Comparison of ENCODE assay signal across 10 cellular contexts in the genomic region with DNA sequence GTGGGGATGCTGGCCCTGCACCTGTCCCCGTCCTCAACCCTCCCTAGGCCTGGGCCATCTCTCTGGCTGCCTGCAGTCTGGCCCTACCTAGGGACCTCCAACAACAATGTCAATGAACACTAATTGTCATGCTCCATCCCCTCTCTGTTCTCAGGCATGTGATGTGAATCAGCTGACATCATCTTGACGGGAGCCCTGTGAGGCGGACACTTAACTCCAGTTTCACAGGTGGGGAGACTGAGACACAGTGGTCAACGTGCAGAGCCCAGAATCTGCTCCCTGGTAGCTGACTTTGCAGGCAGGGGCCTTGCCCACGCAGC. TPM values are rescaled to one million over a fixed set of nuclear protein-coding genes. Genes with fewer than 3 reads are reported as not detected.
A peak's percentile ranks its signal among the peaks of the same experiment; 100 is the strongest.
DNase-seq lines count a peak whose midpoint lies in the region; ATAC-seq, FAIRE-seq and TF ChIP-seq lines count a peak whose summit lies in the region.
"Had no signal": no experiment of that assay in that cellular context is flagged by ENCODE, and none has a peak within 500 bp of the region (broad histone marks: within the 10 kb centered on the region; RNA-seq: fewer than 3 reads in every experiment).

No MANE protein-coding gene starts in this region.

- no peaks in the 10 kb centered on the region for H3K27me3 Mint-ChIP-seq in activated CD4-positive, alpha-beta T cell treated with anti-CD3 and anti-CD28 coated beads, Interleukin-2, amount 10 ng/mL, durations not matched to agents 7 days and 5 days

- in situ Hi-C loops in GM12878 (cut with MboI): no loop called here

- CTCF ChIA-PET in activated CD4-positive, alpha-beta T cell treated with anti-CD3 and anti-CD28 coated beads, Interleukin-2, amount 10 ng/mL, durations not matched to agents 7 days and 5 days (lab: Charles Lee): interaction anchor here (1.0 to 2.7 kb wide), 4 partner anchors 10 to 224 kb away, joined by 3 to 15 read pairs (median 4); no protein-coding TSS in a partner anchor
- CTCF ChIA-PET in GM12878 (lab: Yijun Ruan, JAX): interaction anchor here (0.8 to 1.1 kb wide), 4 partner anchors 21 to 151 kb away, joined by 3 to 7 read pairs (median 3); partner anchors contain the start of gene PRPF6

- POLR2A ChIA-PET in activated CD4-positive, alpha-beta T cell treated with anti-CD3 and anti-CD28 coated beads, Interleukin-2, amount 10 ng/mL, durations not matched to agents 7 days and 5 days (lab: Charles Lee): no interaction called here
- POLR2A ChIA-PET in GM12878 (lab: Charles Lee): interaction anchor here (0.9 to 2.6 kb wide), 6 partner anchors 9 to 106 kb away, joined by 3 to 11 read pairs (median 5); partner anchors contain the start of gene UCKL1

- H3K4me3 Mint-ChIP-seq in activated CD4-positive, alpha-beta T cell treated with anti-CD3 and anti-CD28 coated beads, Interleukin-2, amount 10 ng/mL, durations not matched to agents 7 days and 5 days: peak overlapping the region; percentile 22

- no peaks in the 10 kb centered on the region; the same call in none of the 2 replicates for H3K79me2 ChIP-seq in GM12878 (ENCODE audit: control insufficient read depth, insufficient read depth, low read length)

- SMC1A ChIA-PET in GM12878 (lab: Charles Lee; ENCODE audit: uncharacterized antibody, unreplicated experiment): interaction anchor here (0.8 to 2.1 kb wide), 5 partner anchors 8 to 82 kb away, joined by 3 to 8 read pairs (median 4); partner anchors contain the start of genes RGS19 and SAMD10

- TF ChIP-seq EP300 in GM12878 (IDR thresholded peaks at IDR 0.05; ENCODE audit: borderline replicate concordance in 1 of 2, control insufficient read depth in 1 of 2, low read depth in 2 of 2, low read length in 2 of 2): no peak

- H3K36me3 ChIP-seq in GM12878 (ENCODE audit: control insufficient read depth in 2 of 2, insufficient read depth in 2 of 2, low read length in 1 of 2): no peaks in the 10 kb centered on the region
- H3K36me3 ChIP-seq in right lobe of liver: no peaks in the 10 kb centered on the region
- H3K36me3 ChIP-seq in testis (ENCODE audit: low read depth, missing control alignments): no peaks in the 10 kb centered on the region

- no peak for TF ChIP-seq POLR2A in GM12878 (IDR thresholded peaks at IDR 0.05; ENCODE audit: low read depth, low read length)
- TF ChIP-seq POLR2A in right lobe of liver (IDR thresholded peaks at IDR 0.05): no peak
- no peak for TF ChIP-seq POLR2A in testis (IDR thresholded peaks at IDR 0.05)

- TF ChIP-seq RAD21 in GM12878 (IDR thresholded peaks at IDR 0.05; ENCODE audit: insufficient read depth, low read depth, low read length): no peak

- no peaks in the 10 kb centered on the region for H3K27me3 ChIP-seq in GM12878 (replicated peaks in 1 of 2; ENCODE audit: control insufficient read depth in 2 of 2, insufficient read depth in 2 of 2, low read length in 1 of 2)
- no peaks in the 10 kb centered on the region for H3K27me3 ChIP-seq in right lobe of liver
- H3K27me3 ChIP-seq in testis: no peaks in the 10 kb centered on the region

- no peak for DNase-seq in activated CD4-positive, alpha-beta T cell treated with anti-CD3 and anti-CD28 coated beads, Interleukin-2, amount 10 ng/mL, durations not matched to agents 7 days and 5 days
- no peak for DNase-seq in activated CD4-positive, alpha-beta T cell treated with anti-CD3 and anti-CD28 coated beads for 48 hours
- DNase-seq in GM12878 (ENCODE audit: low read depth, low spot score) (no peak), right lobe of liver (no peak), testis (no peak), SW 1271 (lab: John Stamatoyannopoulos, UW) (no peak), cortex of kidney (lab: John Stamatoyannopoulos, UW) (no peak), hepatic stellate cell (ENCODE audit: low spot score) (no peak)

- no peaks in the 10 kb centered on the region for H3K36me3 Mint-ChIP-seq in activated CD4-positive, alpha-beta T cell treated with anti-CD3 and anti-CD28 coated beads, Interleukin-2, amount 10 ng/mL, durations not matched to agents 7 days and 5 days (ENCODE audit: low read depth)

- no TSS peak for BruUV-seq in GM12878 (replicated peaks; lab: Mats Ljungman, UMichigan)

- peak overlapping the region; percentile 87; the same call in 1 of the 2 replicates for H2AFZ ChIP-seq in GM12878 (ENCODE audit: control insufficient read depth, low read depth, low read length)

- H3K4me3 ChIP-seq in GM12878 (peak overlapping the region; percentile 72), right lobe of liver (peak overlapping the region; percentile 69 to 97 (median 87)), testis (peak overlapping the region; percentile 86 to 91)

- no peak for FAIRE-seq in GM12878 (lab: Jason Lieb, UNC)
- FAIRE-seq: TTC549 had no signal

- intact Hi-C loops in GM12878 (cut with micrococcal nuclease; ENCODE audit: unreplicated experiment): loop anchor here (2.0 kb wide), 1 partner anchor 17 kb away; the partner anchor contains the start of gene RGS19
- intact Hi-C loops in right lobe of liver (cut with DNase I): no loop called here
- intact Hi-C loops in testis (cut with DNase I; ENCODE audit: low total_unique reads): no loop called here

- peak overlapping the region; percentile 92 for H3K4me2 ChIP-seq in GM12878 (ENCODE audit: control insufficient read depth, insufficient read depth)

- H3K27ac ChIP-seq in GM12878 (ENCODE audit: control insufficient read depth, insufficient read depth): peak overlapping the region; percentile 56
- H3K27ac ChIP-seq in right lobe of liver: peak overlapping the region in 2 of 3 donors; percentile 8 to 84
- peak overlapping the region; percentile 65 to 85 for H3K27ac ChIP-seq in testis

- H3K27ac Mint-ChIP-seq in activated CD4-positive, alpha-beta T cell treated with anti-CD3 and anti-CD28 coated beads, Interleukin-2, amount 10 ng/mL, durations not matched to agents 7 days and 5 days: peak overlapping the region; percentile 60

- H3K9me3 ChIP-seq in GM12878 (replicated peaks; ENCODE audit: control insufficient read depth, insufficient read depth, low read length) (no peaks in the 10 kb centered on the region), right lobe of liver (no peaks in the 10 kb centered on the region), testis (no peaks in the 10 kb centered on the region)

- ATAC-seq in GM12878 (no peak), right lobe of liver (no peak)

- TF ChIP-seq CTCF in GM12878 (IDR thresholded peaks at IDR 0.05 in 2 of 3, conservative IDR thresholded peaks at IDR 0.05 in 1 of 3; ENCODE audit: control insufficient read depth in 2 of 3, extremely low read depth in 1 of 3, insufficient read depth in 1 of 3, low read depth in 3 of 3, low read length in 3 of 3): no peak
- no peak for TF ChIP-seq CTCF in right lobe of liver (IDR thresholded peaks at IDR 0.05)
- no peak for TF ChIP-seq CTCF in testis (IDR thresholded peaks at IDR 0.05)

- peaks cover 64% of the 10 kb centered on the region for H3K4me1 Mint-ChIP-seq in activated CD4-positive, alpha-beta T cell treated with anti-CD3 and anti-CD28 coated beads, Interleukin-2, amount 10 ng/mL, durations not matched to agents 7 days and 5 days

- RAD21 ChIA-PET in GM12878 (lab: Charles Lee; ENCODE audit: unreplicated experiment): interaction anchor here (1.0 to 2.3 kb wide), 8 partner anchors 17 to 524 kb away, joined by 3 to 8 read pairs (median 4); partner anchors contain the start of genes OPRL1, PTK6, RGS19 and TPD52L2

- peak overlapping the region; percentile 88 for H3K9ac ChIP-seq in GM12878 (ENCODE audit: control insufficient read depth, insufficient read depth, low read length)

- peaks cover 47% of the 10 kb centered on the region for H3K4me1 ChIP-seq in GM12878 (ENCODE audit: control insufficient read depth, insufficient read depth, low read length)
- peaks cover 0 to 37% (median 17%) of the 10 kb centered on the region in 4 donors for H3K4me1 ChIP-seq in right lobe of liver
- peaks cover 20% of the 10 kb centered on the region for H3K4me1 ChIP-seq in testis

- H3K9me3 Mint-ChIP-seq in activated CD4-positive, alpha-beta T cell treated with anti-CD3 and anti-CD28 coated beads, Interleukin-2, amount 10 ng/mL, durations not matched to agents 7 days and 5 days: no peaks in the 10 kb centered on the region

- WGBS in GM12878 (ENCODE audit: insufficient coverage, insufficient replicate concordance, low lambda C conversion rate, missing lambda C conversion rate): 72% methylated on average over 5 of the region's 5 CpGs
- 53% methylated on average over 2 of the region's 5 CpGs for WGBS in right lobe of liver (ENCODE audit: insufficient coverage, low coverage, low lambda C conversion rate, missing lambda C conversion rate)
- 30 to 38% methylated on average over 2 to 4 of the region's 5 CpGs for WGBS in testis, 2 donors

- no peaks in the 10 kb centered on the region for H4K20me1 ChIP-seq in GM12878 (ENCODE audit: control insufficient read depth, insufficient read depth)

RNA-seq across cellular contexts. Expression of gene TCEA2, which starts 0.8 kb away (rescaled TPM):
- total RNA-seq in activated CD4-positive, alpha-beta T cell treated with anti-CD3 and anti-CD28 coated beads, Interleukin-2, amount 10 ng/mL, durations not matched to agents 7 days and 5 days: 10 to 100 TPM; 47.6 to 57.9 TPM
- total RNA-seq in GM12878 (2013; cell fraction: nucleolus; rRNA removed): 10.1 and 12.7 TPM in 2 replicates
- total RNA-seq in GM12878 (2014; rRNA removed) (13.4 and 17.2 TPM in 2 replicates), GM12878 (2014; rRNA removed; fragmentation: Illumina TruSeq; extraction: Trizol) (8.8 and 9.3 TPM in 2 replicates), GM12878 (2021) (38.0 and 42.5 TPM in 2 replicates), right lobe of liver (10 to 100 TPM; 14.8 to 45.6 (median 28.6) TPM), testis (100 to 1,000 TPM in 1 of 2 donors, 10 to 100 TPM in 1; 94.5 to 126 TPM)
- 23.0 TPM for polyA plus RNA-seq in GM12878 (2011; ENCODE audit: low read depth)
- polyA plus RNA-seq in GM12878 (2011; rRNA removed) (11.4 and 13.2 TPM in 2 replicates), GM12878 (2014; fragmentation: Illumina TruSeq; extraction: Trizol) (2.8 and 10.8 TPM in 2 replicates), GM12878 (2014; fragmentation: Nextera tagmentation; extraction: Ambion mirVana) (10 to 100 TPM in 1 of 2 experiments, 1 to 10 TPM in 1; 3.4 to 12.3 TPM), GM12878 (2014; rRNA removed) (17.8 and 26.0 TPM in 2 replicates), GM12878 (2016; fragmentation: Nextera tagmentation; extraction: Ambion mirVana) (10 to 100 TPM; 21.2 to 22.0 TPM), testis (ENCODE audit: insufficient read depth, low read depth, low replicate concordance) (171 TPM)
- polyA plus RNA-seq in GM12878 (2011; cell fraction: cytosol; rRNA removed): 25.9 and 26.5 TPM in 2 replicates
- polyA plus RNA-seq in GM12878 (2011; cell fraction: nucleus; rRNA removed): 84.3 and 88.7 TPM in 2 replicates
- 27.4 and 30.3 TPM in 2 replicates for polyA plus RNA-seq in GM12878 (2012)
- polyA minus RNA-seq in GM12878 (2011; rRNA and poly(A)+ RNA removed): 7.1 and 14.5 TPM in 2 replicates
- polyA minus RNA-seq in GM12878 (2011; cell fraction: cytosol; rRNA and poly(A)+ RNA removed): 6.0 and 6.2 TPM in 2 replicates
- 15.2 and 18.4 TPM in 2 replicates for polyA minus RNA-seq in GM12878 (2011; cell fraction: nucleus; rRNA and poly(A)+ RNA removed)

RNA-seq across cellular contexts. Expression of gene SOX18, which starts 12.8 kb away (rescaled TPM):
- under 1 TPM; 0.10 to 0.15 TPM for total RNA-seq in activated CD4-positive, alpha-beta T cell treated with anti-CD3 and anti-CD28 coated beads, Interleukin-2, amount 10 ng/mL, durations not matched to agents 7 days and 5 days
- total RNA-seq in GM12878 (2013; cell fraction: nucleolus; rRNA removed): 25.0 and 25.2 TPM in 2 replicates
- 0.16 and 0.28 TPM in 2 replicates for total RNA-seq in GM12878 (2014; rRNA removed)
- 0.09 TPM in 2 replicates for total RNA-seq in GM12878 (2014; rRNA removed; fragmentation: Illumina TruSeq; extraction: Trizol)
- 5.6 TPM in 2 replicates for total RNA-seq in GM12878 (2021)
- 0.13 TPM for polyA plus RNA-seq in GM12878 (2011; ENCODE audit: low read depth)
- polyA plus RNA-seq in GM12878 (2011; rRNA removed): 0.24 and 0.53 TPM in 2 replicates
- polyA plus RNA-seq in GM12878 (2011; cell fraction: cytosol; rRNA removed): 1.7 and 2.7 TPM in 2 replicates
- polyA plus RNA-seq in GM12878 (2011; cell fraction: nucleus; rRNA removed): 6.0 and 7.2 TPM in 2 replicates
- polyA plus RNA-seq in GM12878 (2012): 1.3 and 2.5 TPM in 2 replicates
- polyA plus RNA-seq in GM12878 (2014; fragmentation: Illumina TruSeq; extraction: Trizol): not detected in 2 replicates
- under 1 TPM; 0.05 TPM for polyA plus RNA-seq in GM12878 (2014; fragmentation: Nextera tagmentation; extraction: Ambion mirVana)
- polyA plus RNA-seq in GM12878 (2014; rRNA removed): 2.1 and 2.2 TPM in 2 replicates
- not detected for polyA plus RNA-seq in GM12878 (2016; fragmentation: Nextera tagmentation; extraction: Ambion mirVana)
- 0.37 and 0.46 TPM in 2 replicates for polyA minus RNA-seq in GM12878 (2011; rRNA and poly(A)+ RNA removed)
- 5.1 and 8.3 TPM in 2 replicates for polyA minus RNA-seq in GM12878 (2011; cell fraction: cytosol; rRNA and poly(A)+ RNA removed)
- 1.6 and 3.3 TPM in 2 replicates for polyA minus RNA-seq in GM12878 (2011; cell fraction: nucleus; rRNA and poly(A)+ RNA removed)
- 1 to 10 TPM; 4.1 to 7.8 (median 5.6) TPM for total RNA-seq in right lobe of liver
- total RNA-seq in testis: 10 to 100 TPM in 1 of 2 donors, 1 to 10 TPM in 1; 6.1 to 17.1 TPM
- 7.9 TPM for polyA plus RNA-seq in testis (ENCODE audit: insufficient read depth, low read depth, low replicate concordance)
- total RNA-seq: myocyte had no signal

RNA-seq across cellular contexts. Expression of gene RGS19, which starts 17.1 kb away (rescaled TPM):
- total RNA-seq in activated CD4-positive, alpha-beta T cell treated with anti-CD3 and anti-CD28 coated beads, Interleukin-2, amount 10 ng/mL, durations not matched to agents 7 days and 5 days: 100 to 1,000 TPM; 105 to 107 TPM
- 36.2 and 39.2 TPM in 2 replicates for total RNA-seq in GM12878 (2013; cell fraction: nucleolus; rRNA removed)
- 56.0 and 62.4 TPM in 2 replicates for total RNA-seq in GM12878 (2014; rRNA removed)
- 15.2 and 15.3 TPM in 2 replicates for total RNA-seq in GM12878 (2014; rRNA removed; fragmentation: Illumina TruSeq; extraction: Trizol)
- 47.1 and 51.0 TPM in 2 replicates for total RNA-seq in GM12878 (2021)
- 7.5 TPM for polyA plus RNA-seq in GM12878 (2011; ENCODE audit: low read depth)
- 22.6 and 34.7 TPM in 2 replicates for polyA plus RNA-seq in GM12878 (2011; rRNA removed)
- polyA plus RNA-seq in GM12878 (2011; cell fraction: cytosol; rRNA removed): 51.6 and 94.5 TPM in 2 replicates
- polyA plus RNA-seq in GM12878 (2011; cell fraction: nucleus; rRNA removed): 56.1 and 57.8 TPM in 2 replicates
- polyA plus RNA-seq in GM12878 (2012): 39.7 and 39.8 TPM in 2 replicates
- 4.7 and 9.6 TPM in 2 replicates for polyA plus RNA-seq in GM12878 (2014; fragmentation: Illumina TruSeq; extraction: Trizol)
- 1 to 10 TPM in 1 of 2 experiments, under 1 TPM in 1; 0.82 to 3.3 TPM for polyA plus RNA-seq in GM12878 (2014; fragmentation: Nextera tagmentation; extraction: Ambion mirVana)
- 61.4 and 64.3 TPM in 2 replicates for polyA plus RNA-seq in GM12878 (2014; rRNA removed)
- polyA plus RNA-seq in GM12878 (2016; fragmentation: Nextera tagmentation; extraction: Ambion mirVana): 10 to 100 TPM; 45.0 to 53.5 TPM
- 21.4 and 38.2 TPM in 2 replicates for polyA minus RNA-seq in GM12878 (2011; rRNA and poly(A)+ RNA removed)
- polyA minus RNA-seq in GM12878 (2011; cell fraction: cytosol; rRNA and poly(A)+ RNA removed): 21.9 and 23.7 TPM in 2 replicates
- polyA minus RNA-seq in GM12878 (2011; cell fraction: nucleus; rRNA and poly(A)+ RNA removed): 14.7 and 21.8 TPM in 2 replicates
- 10 to 100 TPM in 2 of 6 experiments, 1 to 10 TPM in 4; 2.6 to 10.9 (median 5.7) TPM for total RNA-seq in right lobe of liver
- total RNA-seq in testis: 10 to 100 TPM in 1 of 2 donors, 1 to 10 TPM in 1; 4.4 to 10.4 TPM
- 7.3 TPM for polyA plus RNA-seq in testis (ENCODE audit: insufficient read depth, low read depth, low replicate concordance)

RNA-seq across cellular contexts. Expression of gene OPRL1, which starts 17.6 kb away (rescaled TPM):
- total RNA-seq in activated CD4-positive, alpha-beta T cell treated with anti-CD3 and anti-CD28 coated beads, Interleukin-2, amount 10 ng/mL, durations not matched to agents 7 days and 5 days: 1 to 10 TPM; 1.6 TPM
- 0.69 and 0.71 TPM in 2 replicates for total RNA-seq in GM12878 (2013; cell fraction: nucleolus; rRNA removed)
- total RNA-seq in GM12878 (2014; rRNA removed) (0.34 and 0.38 TPM in 2 replicates), GM12878 (2014; rRNA removed; fragmentation: Illumina TruSeq; extraction: Trizol) (0.09 and 0.14 TPM in 2 replicates), GM12878 (2021) (0.41 and 0.51 TPM in 2 replicates), right lobe of liver (under 1 TPM in 5 of 6 experiments, not detected in 1; 0.13 to 0.32 (median 0.25) TPM), testis (1 to 10 TPM; 6.0 to 7.7 TPM)
- 0.29 TPM for polyA plus RNA-seq in GM12878 (2011; ENCODE audit: low read depth)
- polyA plus RNA-seq in GM12878 (2011; rRNA removed) (0.14 and 0.38 TPM in 2 replicates), GM12878 (2014; fragmentation: Illumina TruSeq; extraction: Trizol) (0.15 TPM in 1 of 2 replicates, not detected in the other), GM12878 (2014; fragmentation: Nextera tagmentation; extraction: Ambion mirVana) (under 1 TPM in 1 of 2 experiments, not detected in 1; 0.04 TPM), GM12878 (2014; rRNA removed) (0.27 and 0.36 TPM in 2 replicates), GM12878 (2016; fragmentation: Nextera tagmentation; extraction: Ambion mirVana) (under 1 TPM; 0.12 to 0.24 TPM), testis (ENCODE audit: insufficient read depth, low read depth, low replicate concordance) (9.4 TPM)
- polyA plus RNA-seq in GM12878 (2011; cell fraction: cytosol; rRNA removed): 0.42 and 0.48 TPM in 2 replicates
- polyA plus RNA-seq in GM12878 (2011; cell fraction: nucleus; rRNA removed): 0.97 and 1.1 TPM in 2 replicates
- polyA plus RNA-seq in GM12878 (2012): 0.58 and 0.86 TPM in 2 replicates
- 0.37 and 0.88 TPM in 2 replicates for polyA minus RNA-seq in GM12878 (2011; rRNA and poly(A)+ RNA removed)
- polyA minus RNA-seq in GM12878 (2011; cell fraction: cytosol; rRNA and poly(A)+ RNA removed): 0.31 TPM in 1 of 2 replicates, not detected in the other
- 0.19 and 0.24 TPM in 2 replicates for polyA minus RNA-seq in GM12878 (2011; cell fraction: nucleus; rRNA and poly(A)+ RNA removed)

RNA-seq across cellular contexts. Expression of gene LKAAEAR1, which starts 22.0 kb away (rescaled TPM):
- under 1 TPM; 0.44 to 0.89 TPM for total RNA-seq in activated CD4-positive, alpha-beta T cell treated with anti-CD3 and anti-CD28 coated beads, Interleukin-2, amount 10 ng/mL, durations not matched to agents 7 days and 5 days
- total RNA-seq in GM12878 (2013; cell fraction: nucleolus; rRNA removed): not detected in 2 replicates
- total RNA-seq in GM12878 (2014; rRNA removed) (not detected in 2 replicates), GM12878 (2014; rRNA removed; fragmentation: Illumina TruSeq; extraction: Trizol) (not detected in 2 replicates), GM12878 (2021) (not detected in 2 replicates), right lobe of liver (not detected), testis (10 to 100 TPM; 45.3 to 89.9 TPM)
- polyA plus RNA-seq in GM12878 (2011; ENCODE audit: low read depth): not detected
- polyA plus RNA-seq in GM12878 (2011; rRNA removed) (not detected in 2 replicates), GM12878 (2014; fragmentation: Illumina TruSeq; extraction: Trizol) (not detected in 2 replicates), GM12878 (2014; fragmentation: Nextera tagmentation; extraction: Ambion mirVana) (not detected), GM12878 (2014; rRNA removed) (not detected in 2 replicates), GM12878 (2016; fragmentation: Nextera tagmentation; extraction: Ambion mirVana) (not detected), testis (ENCODE audit: insufficient read depth, low read depth, low replicate concordance) (6.6 TPM)
- not detected in 2 replicates for polyA plus RNA-seq in GM12878 (2011; cell fraction: cytosol; rRNA removed)
- not detected in 2 replicates for polyA plus RNA-seq in GM12878 (2011; cell fraction: nucleus; rRNA removed)
- polyA plus RNA-seq in GM12878 (2012): not detected in 2 replicates
- not detected in 2 replicates for polyA minus RNA-seq in GM12878 (2011; rRNA and poly(A)+ RNA removed)
- polyA minus RNA-seq in GM12878 (2011; cell fraction: cytosol; rRNA and poly(A)+ RNA removed): not detected in 2 replicates
- polyA minus RNA-seq in GM12878 (2011; cell fraction: nucleus; rRNA and poly(A)+ RNA removed): not detected in 2 replicates
